ENCODE assay signal across 1 cellular context in genomic region chr3:196096382-196096953, GRCh38.
TF ChIP-seq lines count a peak whose summit lies in the region.

No MANE protein-coding gene starts in this region.

TF ChIP-seq in SK-N-SH, 30 proteins besides CTCF, POLR2A, EP300 and RAD21 (continued from another document):
- TF ChIP-seq USF2 (IDR thresholded peaks at IDR 0.05; ENCODE audit: borderline replicate concordance, low read depth, low read length) (no peak), TCF12 (IDR thresholded peaks at IDR 0.05) (no peak), ZBTB33 (IDR thresholded peaks at IDR 0.05; ENCODE audit: borderline replicate concordance, low read depth) (no peak), JUND (IDR thresholded peaks at IDR 0.05) (no peak), POLR2AphosphoS5 (IDR thresholded peaks at IDR 0.05; ENCODE audit: low read depth, low read length) (no peak), YY1 (IDR thresholded peaks at IDR 0.05; ENCODE audit: low read depth) (no peak), NRF1 (IDR thresholded peaks at IDR 0.05; ENCODE audit: low read depth, low read length) (no peak), FOXJ3 (CRISPR knock-in tag; IDR thresholded peaks at IDR 0.05) (no peak), RFX5 (IDR thresholded peaks at IDR 0.05; ENCODE audit: low read length) (no peak), USF1 (IDR thresholded peaks at IDR 0.05; ENCODE audit: borderline replicate concordance, low read depth) (no peak), REST (IDR thresholded peaks at IDR 0.05; ENCODE audit: low read depth, low read length) (no peak), NFIC (IDR thresholded peaks at IDR 0.05; ENCODE audit: borderline replicate concordance) (no peak)
TF ChIP-seq in SK-N-SH: peak in this region for 0.
